ENCODE assay signal across 25 cellular contexts in genomic region chr2:177692042-177692823, GRCh38.
DNase-seq lines count a peak whose midpoint lies in the region; ATAC-seq and TF ChIP-seq lines count a peak whose summit lies in the region.
"Had no signal": no experiment of that assay in that cellular context is flagged by ENCODE, and none has a peak within 500 bp of the region (broad histone marks: within the 10 kb centered on the region; RNA-seq: fewer than 3 reads in every experiment).

No MANE protein-coding gene starts in this region.

- ATAC-seq in RWPE2 (ENCODE audit: low read depth) = peak; percentile 63
- no peak for ATAC-seq in activated T-helper 17 cell treated with anti-CD3 and anti-CD28 coated beads, Interleukin-2, amount 50 U/mL, for 72 hours (replicated peaks)
- ATAC-seq: sciatic nerve, upper lobe of right lung had no signal

- no peak overlapping the region for H2BK12ac ChIP-seq in mesenchymal stem cell (ENCODE audit: low read length in 2 of 2)

- no peak overlapping the region for H3K23ac ChIP-seq in mesenchymal stem cell (ENCODE audit: low read length in 2 of 2)

- peaks cover 17% of the 10 kb centered on the region for H3K27me3 Mint-ChIP-seq in activated T-helper 17 cell treated with anti-CD3 and anti-CD28 coated beads, Interleukin-2, amount 50 U/mL, for 72 hours

- DNase-seq in ELR (ENCODE audit: low read depth) = peak; percentile 33
- no peak for DNase-seq in RWPE2 (ENCODE audit: low spot score)
- DNase-seq in fibroblast of villous mesenchyme (ENCODE audit: low read depth) = peak; percentile 3
- DNase-seq in mesenchymal stem cell = peak; percentile 4
- DNase-seq in NK-92 (lab: John Stamatoyannopoulos, UW; ENCODE audit: unreplicated experiment) = no peak
- DNase-seq in NCI-H2107 (lab: John Stamatoyannopoulos, UW) = no peak
- DNase-seq in left ventricle myocardium inferior = no peak
- DNase-seq: activated CD4-positive, CD25-positive, alpha-beta regulatory T cell treated with anti-CD3 and anti-CD28 coated beads, Interleukin-2, amount 50 U/mL, for 72 hours; activated CD8-positive, alpha-beta memory T cell treated with anti-CD3 and anti-CD28 coated beads for 24 hours; activated naive CD8-positive, alpha-beta T cell treated with anti-CD3 and anti-CD28 coated beads, Interleukin-2, amount 10 ng/mL, durations not matched to agents 7 days and 5 days; CD4-positive, CD25-positive, alpha-beta regulatory T cell; DMS79 treated with DMSO at 0.1 percent for 48 hours; dorsolateral prefrontal cortex; esophagus squamous epithelium; head of caudate nucleus; NCI-H1092 treated with DMSO at 0.1 percent for 48 hours; NCI-H2171 treated with DMSO at 0.1 percent for 48 hours; NCI-H748 treated with DMSO at 0.1 percent for 48 hours; upper lobe of right lung had no signal

- H3K36me3 ChIP-seq in RWPE2 (ENCODE audit: low read depth) (no peaks in the 10 kb centered on the region), mesenchymal stem cell (ENCODE audit: control insufficient read depth in 1 of 2, insufficient read depth in 2 of 2, low read depth in 1 of 2, low read length in 2 of 2) (no peaks in the 10 kb centered on the region), left ventricle myocardium inferior (no peaks in the 10 kb centered on the region)
- H3K36me3 ChIP-seq: cardiac muscle cell, esophagus squamous epithelium, neutrophil, upper lobe of right lung had no signal

- H2AFZ ChIP-seq in mesenchymal stem cell (ENCODE audit: low read depth, low read length) = no peak overlapping the region

- H3K4me3 Mint-ChIP-seq in activated T-helper 17 cell treated with anti-CD3 and anti-CD28 coated beads, Interleukin-2, amount 50 U/mL, for 72 hours = no peak overlapping the region
- H3K4me3 Mint-ChIP-seq: activated naive CD8-positive, alpha-beta T cell treated with anti-CD3 and anti-CD28 coated beads, Interleukin-2, amount 10 ng/mL, durations not matched to agents 7 days and 5 days; IgD-negative memory B cell; stimulated activated naive CD8-positive, alpha-beta T cell treated with anti-CD3 and anti-CD28 coated beads, Interleukin-15, Interleukin-2, amounts not matched to agents 100 ng/mL and 50 ng/mL, for 24 hours had no signal

- H3K4me1 Mint-ChIP-seq in activated T-helper 17 cell treated with anti-CD3 and anti-CD28 coated beads, Interleukin-2, amount 50 U/mL, for 72 hours = no peaks in the 10 kb centered on the region
- H3K4me1 Mint-ChIP-seq: CD4-positive, CD25-positive, alpha-beta regulatory T cell; IgD-negative memory B cell had no signal

- H2BK5ac ChIP-seq in mesenchymal stem cell (ENCODE audit: low read depth, low read length, poor library complexity, severe bottlenecking) = no peak overlapping the region

- H3K9me3 ChIP-seq in RWPE2 (ENCODE audit: severe bottlenecking) = no peaks in the 10 kb centered on the region
- H3K9me3 ChIP-seq in mesenchymal stem cell (ENCODE audit: control insufficient read depth, low read length) = no peaks in the 10 kb centered on the region
- H3K9me3 ChIP-seq in left ventricle myocardium inferior (replicated peaks) = no peaks in the 10 kb centered on the region
- H3K9me3 ChIP-seq: esophagus squamous epithelium, neutrophil, upper lobe of right lung had no signal

- intact Hi-C loops in left ventricle myocardium inferior (cut with micrococcal nuclease) = no loop called here

- no peak for TF ChIP-seq CTCF in RWPE2 (IDR thresholded peaks at IDR 0.05; ENCODE audit: poor library complexity, severe bottlenecking)
- no peak for TF ChIP-seq CTCF in fibroblast of villous mesenchyme (IDR thresholded peaks at IDR 0.05; ENCODE audit: insufficient read depth, low read depth, low read length)
- no peak for TF ChIP-seq CTCF in left ventricle myocardium inferior (IDR thresholded peaks at IDR 0.05; ENCODE audit: borderline replicate concordance)

- H4K8ac ChIP-seq in mesenchymal stem cell (ENCODE audit: low read length) = no peak overlapping the region

- no peak overlapping the region for H3K4ac ChIP-seq in mesenchymal stem cell (ENCODE audit: low read depth in 1 of 2, low read length in 2 of 2)

- H3K27me3 ChIP-seq in RWPE2 (ENCODE audit: insufficient read depth, poor library complexity, severe bottlenecking) (no peaks in the 10 kb centered on the region), mesenchymal stem cell (ENCODE audit: control insufficient read depth in 1 of 2, insufficient read depth in 1 of 2, low read length in 2 of 2) (no peaks in the 10 kb centered on the region), left ventricle myocardium inferior (ENCODE audit: low read depth) (no peaks in the 10 kb centered on the region)
- H3K27me3 ChIP-seq: cardiac muscle cell, upper lobe of right lung had no signal

- H3K4me1 ChIP-seq in RWPE2 (ENCODE audit: insufficient read depth, poor library complexity, severe bottlenecking) (peaks cover 5% of the 10 kb centered on the region), mesenchymal stem cell (ENCODE audit: control insufficient read depth, insufficient read depth, low read depth, low read length) (peaks cover 5% of the 10 kb centered on the region), left ventricle myocardium inferior (no peaks in the 10 kb centered on the region)
- H3K4me1 ChIP-seq: upper lobe of right lung had no signal

- H3K4me3 ChIP-seq in RWPE2 (ENCODE audit: severe bottlenecking) (no peak overlapping the region), fibroblast of villous mesenchyme (ENCODE audit: low read depth, low read length) (no peak overlapping the region), mesenchymal stem cell (ENCODE audit: insufficient read depth in 1 of 2, low read depth in 1 of 2, low read length in 2 of 2) (no peak overlapping the region), left ventricle myocardium inferior (no peak overlapping the region)
- H3K4me3 ChIP-seq: cardiac muscle cell, dorsolateral prefrontal cortex, esophagus squamous epithelium, upper lobe of right lung had no signal

- peak overlapping the region; percentile 46 for H3K9ac ChIP-seq in mesenchymal stem cell (ENCODE audit: low read length)

- no peak overlapping the region for H4K91ac ChIP-seq in mesenchymal stem cell (ENCODE audit: low read length)

- WGBS in mesenchymal stem cell = 73% methylated on average over 1 of the region's 2 CpGs

- no peaks in the 10 kb centered on the region for H3K79me1 ChIP-seq in mesenchymal stem cell (replicated peaks; ENCODE audit: low read length, poor library complexity, severe bottlenecking)

- H3K27ac Mint-ChIP-seq in activated T-helper 17 cell treated with anti-CD3 and anti-CD28 coated beads, Interleukin-2, amount 50 U/mL, for 72 hours = no peak overlapping the region
- H3K27ac Mint-ChIP-seq: activated naive CD8-positive, alpha-beta T cell treated with anti-CD3 and anti-CD28 coated beads, Interleukin-2, amount 10 ng/mL, durations not matched to agents 7 days and 5 days; CD4-positive, CD25-positive, alpha-beta regulatory T cell; IgD-negative memory B cell; stimulated activated naive CD8-positive, alpha-beta T cell treated with anti-CD3 and anti-CD28 coated beads, Interleukin-15, Interleukin-2, amounts not matched to agents 100 ng/mL and 50 ng/mL, for 24 hours had no signal

- H3K14ac ChIP-seq in mesenchymal stem cell (ENCODE audit: low read length in 2 of 2) = no peak overlapping the region

- no peaks in the 10 kb centered on the region for H3K9me3 Mint-ChIP-seq in activated T-helper 17 cell treated with anti-CD3 and anti-CD28 coated beads, Interleukin-2, amount 50 U/mL, for 72 hours
- H3K9me3 Mint-ChIP-seq: activated naive CD8-positive, alpha-beta T cell treated with anti-CD3 and anti-CD28 coated beads, Interleukin-2, amount 10 ng/mL, durations not matched to agents 7 days and 5 days; CD4-positive, CD25-positive, alpha-beta regulatory T cell; IgD-negative memory B cell; stimulated activated naive CD8-positive, alpha-beta T cell treated with anti-CD3 and anti-CD28 coated beads, Interleukin-15, Interleukin-2, amounts not matched to agents 100 ng/mL and 50 ng/mL, for 24 hours had no signal

- H3K4me2 ChIP-seq in mesenchymal stem cell (ENCODE audit: low read length, poor library complexity, severe bottlenecking) = peak overlapping the region; percentile 43

- no peak overlapping the region for H2BK15ac ChIP-seq in mesenchymal stem cell (ENCODE audit: low read depth, poor library complexity, severe bottlenecking)

- H3K36me3 Mint-ChIP-seq in activated T-helper 17 cell treated with anti-CD3 and anti-CD28 coated beads, Interleukin-2, amount 50 U/mL, for 72 hours (ENCODE audit: low read depth) = no peaks in the 10 kb centered on the region
- H3K36me3 Mint-ChIP-seq: activated naive CD8-positive, alpha-beta T cell treated with anti-CD3 and anti-CD28 coated beads, Interleukin-2, amount 10 ng/mL, durations not matched to agents 7 days and 5 days; IgD-negative memory B cell had no signal

- H3K27ac ChIP-seq in RWPE2 (ENCODE audit: poor library complexity, severe bottlenecking) (no peak overlapping the region), mesenchymal stem cell (ENCODE audit: low read length, poor library complexity, severe bottlenecking) (peak overlapping the region; percentile 81), left ventricle myocardium inferior (replicated peaks) (no peak overlapping the region)
- H3K27ac ChIP-seq: cardiac muscle cell, dorsolateral prefrontal cortex, neutrophil, upper lobe of right lung had no signal

- no peak overlapping the region for H2BK120ac ChIP-seq in mesenchymal stem cell (ENCODE audit: low read depth, low read length)

- no peak overlapping the region for H2AK5ac ChIP-seq in mesenchymal stem cell (ENCODE audit: low read length, severe bottlenecking)

- no peak overlapping the region for H3K18ac ChIP-seq in mesenchymal stem cell (ENCODE audit: low read depth in 1 of 2, low read length in 2 of 2)

Comparison
In these comparisons a context has a peak if more than half of its experiments do, and no peak if none do; other contexts are left out.
1. DNase-seq: peak in ELR (single experiment), fibroblast of villous mesenchyme (single experiment) and mesenchymal stem cell (single experiment); none in RWPE2 (single experiment), NK-92 (single experiment), NCI-H2107 (single experiment) and left ventricle myocardium inferior (single experiment).